In the genomic region with DNA sequence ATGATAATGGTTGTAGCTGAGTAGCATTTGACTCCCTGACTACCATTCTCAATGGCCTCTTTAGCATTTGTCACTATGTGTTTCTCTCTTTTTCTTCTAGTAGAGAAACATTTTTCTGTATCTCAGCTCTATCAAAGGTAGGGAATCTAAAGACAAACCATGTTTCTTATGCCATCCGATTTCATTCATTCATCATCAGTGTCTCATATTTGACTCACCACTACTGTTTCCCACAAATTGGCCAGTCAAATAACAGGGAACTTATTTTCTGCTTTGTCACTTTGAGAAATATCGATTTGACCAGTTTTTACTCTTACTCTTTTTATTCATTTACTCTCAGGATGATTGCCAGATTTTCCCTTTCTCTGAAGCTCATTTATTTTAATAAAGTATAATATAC, we compare ENCODE assay signal across 25 cellular contexts.
"Had no signal": no experiment of that assay in that cellular context is flagged by ENCODE, and none has a peak within 500 bp of the region (broad histone marks: within the 10 kb centered on the region; RNA-seq: fewer than 3 reads in every experiment).

No MANE protein-coding gene starts in this region.

- H3K4me3 ChIP-seq: ascending aorta, coronary artery, esophagus muscularis mucosa, hepatocyte, pancreas, prostate gland, thoracic aorta, vagina had no signal

- H3K27me3 ChIP-seq: ascending aorta, esophagus muscularis mucosa, hepatocyte, pancreas, vagina had no signal

- H3K4me2 ChIP-seq: hepatocyte had no signal

- H3K4me3 Mint-ChIP-seq: activated naive CD4-positive, alpha-beta T cell treated with anti-CD3 and anti-CD28 coated beads for 36 hours; activated naive CD8-positive, alpha-beta T cell treated with anti-CD3 and anti-CD28 coated beads, Interleukin-2, amount 10 ng/mL, durations not matched to agents 7 days and 5 days; brain; endodermal cell; mesothelial cell of epicardium; naive B cell; nephron progenitor cell; type B pancreatic cell had no signal

- H3K27ac Mint-ChIP-seq: activated naive CD4-positive, alpha-beta T cell treated with anti-CD3 and anti-CD28 coated beads for 36 hours; activated naive CD8-positive, alpha-beta T cell treated with anti-CD3 and anti-CD28 coated beads, Interleukin-2, amount 10 ng/mL, durations not matched to agents 7 days and 5 days; brain; mesothelial cell of epicardium; naive B cell; type B pancreatic cell had no signal

- H3K36me3 Mint-ChIP-seq: brain, mesothelial cell of epicardium, naive B cell, type B pancreatic cell had no signal

- H3K27me3 Mint-ChIP-seq: brain, naive B cell, type B pancreatic cell had no signal

- DNase-seq: activated CD4-positive, alpha-beta T cell treated with anti-CD3 and anti-CD28 coated beads for 48 hours; activated CD4-positive, alpha-beta T cell treated with anti-CD3 and anti-CD28 coated beads, Interleukin-2, amount 50 U/mL, for 48 hours; activated CD8-positive, alpha-beta memory T cell treated with anti-CD3 and anti-CD28 coated beads for 24 hours; activated effector memory CD4-positive, alpha-beta T cell treated with Interleukin-2 at 50 U/mL for 16 hours; activated naive CD4-positive, alpha-beta T cell treated with anti-CD3 and anti-CD28 coated beads for 36 hours; activated naive CD8-positive, alpha-beta T cell treated with anti-CD3 and anti-CD28 coated beads, Interleukin-2, amount 10 ng/mL, durations not matched to agents 7 days and 5 days; endodermal cell; left colon; naive B cell; nephron progenitor cell; pancreas; stimulated activated CD4-positive, alpha-beta T cell treated with anti-CD3 and anti-CD28 coated beads, Interleukin-2, amount 100 ng/mL, for 48 hours; stimulated activated naive CD8-positive, alpha-beta T cell treated with anti-CD3 and anti-CD28 coated beads, Interleukin-15, Interleukin-2, amounts not matched to agents 100 U/mL and 50 U/mL, for 24 hours had no signal

- ATAC-seq: activated CD4-positive, CD25-positive, alpha-beta regulatory T cell treated with anti-CD3 and anti-CD28 coated beads, Interleukin-2, amount 50 U/mL, for 24 hours; left colon; pancreas; stimulated activated naive CD8-positive, alpha-beta T cell treated with anti-CD3 and anti-CD28 coated beads, Interleukin-15, Interleukin-2, amounts not matched to agents 100 U/mL and 50 U/mL, for 24 hours had no signal

- H3K79me2 ChIP-seq: hepatocyte had no signal

- H3K36me3 ChIP-seq: ascending aorta, esophagus muscularis mucosa, pancreas, prostate gland, thoracic aorta, vagina had no signal

- H3K4me1 Mint-ChIP-seq: naive B cell had no signal

- H2AFZ ChIP-seq: hepatocyte had no signal

- H3K9me3 Mint-ChIP-seq: activated naive CD4-positive, alpha-beta T cell treated with anti-CD3 and anti-CD28 coated beads for 36 hours; endodermal cell; nephron progenitor cell had no signal

- H3K27ac ChIP-seq: ascending aorta, coronary artery, esophagus muscularis mucosa, hepatocyte, pancreas, prostate gland, thoracic aorta, vagina, VCaP had no signal

- H3K9me3 ChIP-seq: ascending aorta, esophagus muscularis mucosa, pancreas, prostate gland, vagina had no signal

- H3K4me1 ChIP-seq: ascending aorta, esophagus muscularis mucosa, pancreas, prostate gland, vagina had no signal
